In the genomic region with DNA sequence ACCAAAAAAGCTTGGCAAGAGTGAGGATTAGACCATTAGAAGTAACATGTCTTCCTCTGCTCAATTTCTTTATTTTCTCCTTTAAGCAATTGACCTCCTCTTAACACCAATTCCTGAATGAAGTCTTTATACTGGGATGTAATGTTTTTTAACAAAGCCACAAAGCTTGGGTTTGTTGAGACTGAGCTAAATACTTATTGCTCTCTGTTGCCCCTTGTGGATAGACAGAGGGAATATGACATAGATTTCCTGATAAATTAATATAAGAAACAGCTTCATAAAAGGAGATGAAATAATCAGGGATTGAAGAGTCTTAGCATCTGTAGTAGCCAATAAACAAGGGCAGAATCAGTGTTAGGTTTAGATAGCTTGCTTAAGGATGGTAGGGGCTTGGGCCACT, we compare ENCODE assay signal across 2 cellular contexts.
TF ChIP-seq lines count a peak whose summit lies in the region.

No MANE protein-coding gene starts in this region.

TF ChIP-seq in Ishikawa, 13 proteins besides CTCF, POLR2A, EP300 and RAD21:
- no peak for TF ChIP-seq EGR1 (IDR thresholded peaks at IDR 0.05)
TF ChIP-seq in Ishikawa: peak in this region for 0.

TF ChIP-seq in GM12878, 131 proteins besides CTCF, POLR2A, EP300 and RAD21:
- TF ChIP-seq SREBF1 (IDR thresholded peaks at IDR 0.05; ENCODE audit: low read length) (no peak), BCL11A (IDR thresholded peaks at IDR 0.05; ENCODE audit: low read depth, low read length) (no peak), MXI1 (IDR thresholded peaks at IDR 0.05; ENCODE audit: low read depth, low read length) (no peak), BMI1 (IDR thresholded peaks at IDR 0.05; ENCODE audit: borderline replicate concordance) (no peak)
- TF ChIP-seq, protein P1, sequence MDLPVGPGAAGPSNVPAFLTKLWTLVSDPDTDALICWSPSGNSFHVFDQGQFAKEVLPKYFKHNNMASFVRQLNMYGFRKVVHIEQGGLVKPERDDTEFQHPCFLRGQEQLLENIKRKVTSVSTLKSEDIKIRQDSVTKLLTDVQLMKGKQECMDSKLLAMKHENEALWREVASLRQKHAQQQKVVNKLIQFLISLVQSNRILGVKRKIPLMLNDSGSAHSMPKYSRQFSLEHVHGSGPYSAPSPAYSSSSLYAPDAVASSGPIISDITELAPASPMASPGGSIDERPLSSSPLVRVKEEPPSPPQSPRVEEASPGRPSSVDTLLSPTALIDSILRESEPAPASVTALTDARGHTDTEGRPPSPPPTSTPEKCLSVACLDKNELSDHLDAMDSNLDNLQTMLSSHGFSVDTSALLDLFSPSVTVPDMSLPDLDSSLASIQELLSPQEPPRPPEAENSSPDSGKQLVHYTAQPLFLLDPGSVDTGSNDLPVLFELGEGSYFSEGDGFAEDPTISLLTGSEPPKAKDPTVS (IDR thresholded peaks at IDR 0.05; ENCODE audit: low read depth, low read length), result no peak
- TF ChIP-seq, protein P2, sequence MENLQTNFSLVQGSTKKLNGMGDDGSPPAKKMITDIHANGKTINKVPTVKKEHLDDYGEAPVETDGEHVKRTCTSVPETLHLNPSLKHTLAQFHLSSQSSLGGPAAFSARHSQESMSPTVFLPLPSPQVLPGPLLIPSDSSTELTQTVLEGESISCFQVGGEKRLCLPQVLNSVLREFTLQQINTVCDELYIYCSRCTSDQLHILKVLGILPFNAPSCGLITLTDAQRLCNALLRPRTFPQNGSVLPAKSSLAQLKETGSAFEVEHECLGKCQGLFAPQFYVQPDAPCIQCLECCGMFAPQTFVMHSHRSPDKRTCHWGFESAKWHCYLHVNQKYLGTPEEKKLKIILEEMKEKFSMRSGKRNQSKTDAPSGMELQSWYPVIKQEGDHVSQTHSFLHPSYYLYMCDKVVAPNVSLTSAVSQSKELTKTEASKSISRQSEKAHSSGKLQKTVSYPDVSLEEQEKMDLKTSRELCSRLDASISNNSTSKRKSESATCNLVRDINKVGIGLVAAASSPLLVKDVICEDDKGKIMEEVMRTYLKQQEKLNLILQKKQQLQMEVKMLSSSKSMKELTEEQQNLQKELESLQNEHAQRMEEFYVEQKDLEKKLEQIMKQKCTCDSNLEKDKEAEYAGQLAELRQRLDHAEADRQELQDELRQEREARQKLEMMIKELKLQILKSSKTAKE (IDR thresholded peaks at IDR 0.05; ENCODE audit: low read depth, poor library complexity, severe bottlenecking), result no peak
- TF ChIP-seq, protein P3, sequence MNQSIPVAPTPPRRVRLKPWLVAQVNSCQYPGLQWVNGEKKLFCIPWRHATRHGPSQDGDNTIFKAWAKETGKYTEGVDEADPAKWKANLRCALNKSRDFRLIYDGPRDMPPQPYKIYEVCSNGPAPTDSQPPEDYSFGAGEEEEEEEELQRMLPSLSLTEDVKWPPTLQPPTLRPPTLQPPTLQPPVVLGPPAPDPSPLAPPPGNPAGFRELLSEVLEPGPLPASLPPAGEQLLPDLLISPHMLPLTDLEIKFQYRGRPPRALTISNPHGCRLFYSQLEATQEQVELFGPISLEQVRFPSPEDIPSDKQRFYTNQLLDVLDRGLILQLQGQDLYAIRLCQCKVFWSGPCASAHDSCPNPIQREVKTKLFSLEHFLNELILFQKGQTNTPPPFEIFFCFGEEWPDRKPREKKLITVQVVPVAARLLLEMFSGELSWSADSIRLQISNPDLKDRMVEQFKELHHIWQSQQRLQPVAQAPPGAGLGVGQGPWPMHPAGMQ (IDR thresholded peaks at IDR 0.05; ENCODE audit: borderline replicate concordance), result no peak
TF ChIP-seq in GM12878: peak in this region for 0.
